ENCODE assay signal across 27 cellular contexts in the genomic region with DNA sequence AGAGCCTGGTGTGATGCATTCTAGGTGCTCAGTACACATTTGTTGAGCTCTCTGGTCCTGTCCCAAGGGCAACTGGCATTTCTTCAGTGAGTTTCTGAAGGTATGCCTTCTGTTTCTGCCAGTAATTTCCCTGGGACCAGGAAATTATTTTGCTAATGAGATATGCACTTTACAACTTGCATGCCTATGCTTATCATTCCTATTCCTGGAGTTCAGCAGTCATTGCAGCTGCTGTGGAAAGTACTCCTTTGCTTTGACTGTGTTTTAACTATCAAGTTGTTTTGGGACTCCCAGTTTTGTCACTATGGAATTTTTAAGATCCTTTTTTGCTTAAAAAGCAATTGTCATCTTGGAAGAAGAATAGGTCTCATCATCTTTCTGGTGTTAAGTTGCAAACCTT.
DNase-seq lines count a peak whose midpoint lies in the region; ATAC-seq, FAIRE-seq and TF ChIP-seq lines count a peak whose summit lies in the region.
"Had no signal": no experiment of that assay in that cellular context is flagged by ENCODE, and none has a peak within 500 bp of the region (broad histone marks: within the 10 kb centered on the region; RNA-seq: fewer than 3 reads in every experiment).

No MANE protein-coding gene starts in this region.

- no peaks in the 10 kb centered on the region for H3K4me1 Mint-ChIP-seq in activated CD4-positive, alpha-beta T cell treated with anti-CD3 and anti-CD28 coated beads for 36 hours
- H3K4me1 Mint-ChIP-seq: CD14-positive monocyte; CD4-positive, alpha-beta memory T cell had no signal

- H3K79me1 ChIP-seq in trophoblast cell (ENCODE audit: low read length), result no peaks in the 10 kb centered on the region

- no peak overlapping the region for H2BK5ac ChIP-seq in trophoblast cell (ENCODE audit: low read depth, low read length, poor library complexity)

- H4K91ac ChIP-seq in trophoblast cell (ENCODE audit: low read depth, low read length), result no peak overlapping the region

- no peak overlapping the region for H2AK5ac ChIP-seq in trophoblast cell (ENCODE audit: low read length)

- H3K23ac ChIP-seq in trophoblast cell (ENCODE audit: low read length), result no peak overlapping the region

- no peak overlapping the region for H3K14ac ChIP-seq in trophoblast cell (ENCODE audit: low read length)

- DNase-seq in bronchial epithelial cell (ENCODE audit: low read depth), result no peak
- peak; percentile 60 for DNase-seq in myocyte (ENCODE audit: low read depth)
- DNase-seq in trophoblast cell, result no peak
- DNase-seq in activated CD4-positive, alpha-beta T cell treated with anti-CD3 and anti-CD28 coated beads for 36 hours, result no peak
- DNase-seq: 8988T; ACHN; BE2C; C1 segment of cervical spinal cord; CD4-positive, alpha-beta memory T cell; CD4-positive, CD25-positive, alpha-beta regulatory T cell; CD8-positive, alpha-beta memory T cell; COR-L47; DMS 273 treated with DMSO at 0.1 percent for 48 hours; DMS153; DMS53; DMS79; DND-41; EL; GDM1 had no signal

- FAIRE-seq in bronchial epithelial cell (lab: Jason Lieb, UNC), result peak; percentile 32
- FAIRE-seq: GM12878, GM12892, GM18507, GM19239 had no signal

- ATAC-seq in GM18907 (IDR thresholded peaks at IDR 0.05; ENCODE audit: unreplicated experiment), result no peak
- ATAC-seq in GM19395 (IDR thresholded peaks at IDR 0.05; ENCODE audit: unreplicated experiment), result no peak
- no peak for ATAC-seq in activated CD4-positive, alpha-beta T cell treated with anti-CD3 and anti-CD28 coated beads for 36 hours
- ATAC-seq: GM12878 had no signal

- no peak overlapping the region for H4K12ac ChIP-seq in trophoblast cell (ENCODE audit: low read depth, low read length)

- peak overlapping the region; percentile 33 for H3K9ac ChIP-seq in trophoblast cell (ENCODE audit: low read length)
- H3K9ac ChIP-seq: BLaER1 had no signal

- no peak overlapping the region for H3K4me3 Mint-ChIP-seq in activated CD4-positive, alpha-beta T cell treated with anti-CD3 and anti-CD28 coated beads for 36 hours
- H3K4me3 Mint-ChIP-seq: CD14-positive monocyte; CD4-positive, alpha-beta memory T cell; CD4-positive, CD25-positive, alpha-beta regulatory T cell; CD8-positive, alpha-beta memory T cell had no signal

- peaks cover 8% of the 10 kb centered on the region for H3K36me3 Mint-ChIP-seq in activated CD4-positive, alpha-beta T cell treated with anti-CD3 and anti-CD28 coated beads for 36 hours (ENCODE audit: low read depth)
- H3K36me3 Mint-ChIP-seq: CD14-positive monocyte had no signal

- no peak overlapping the region for H2AFZ ChIP-seq in trophoblast cell (ENCODE audit: insufficient read depth, low read length, poor library complexity)

- H3K4me3 ChIP-seq in bronchial epithelial cell (ENCODE audit: low read depth, low read length) (no peak overlapping the region), trophoblast cell (ENCODE audit: low read depth, low read length) (no peak overlapping the region)
- H3K4me3 ChIP-seq: BLaER1, GM12878 had no signal

- intact Hi-C loops in activated CD4-positive, alpha-beta T cell treated with anti-CD3 and anti-CD28 coated beads for 36 hours (cut with DNase I, micrococcal nuclease), result no loop called here

- no peak overlapping the region for H3K4ac ChIP-seq in trophoblast cell (ENCODE audit: low read depth, low read length)

- H3K9me3 Mint-ChIP-seq in activated CD4-positive, alpha-beta T cell treated with anti-CD3 and anti-CD28 coated beads for 36 hours (ENCODE audit: low read depth), result peaks cover 8% of the 10 kb centered on the region

- H2BK120ac ChIP-seq in trophoblast cell (ENCODE audit: insufficient read depth, low read length, poor library complexity), result no peak overlapping the region

- H3K18ac ChIP-seq in trophoblast cell (ENCODE audit: low read length), result no peak overlapping the region

- H3K27ac ChIP-seq in trophoblast cell (ENCODE audit: low read depth, low read length), result no peak overlapping the region
- H3K27ac ChIP-seq: BLaER1 had no signal

- H3K36me3 ChIP-seq in bronchial epithelial cell (ENCODE audit: control insufficient read depth, insufficient read depth, low read length), result no peaks in the 10 kb centered on the region
- H3K36me3 ChIP-seq in trophoblast cell (ENCODE audit: control insufficient read depth in 1 of 2, insufficient read depth in 2 of 2, low read length in 2 of 2), result no peaks in the 10 kb centered on the region
- H3K36me3 ChIP-seq: BE2C, BLaER1 had no signal

- POLR2A ChIA-PET in activated CD4-positive, alpha-beta T cell treated with anti-CD3 and anti-CD28 coated beads for 36 hours (lab: Charles Lee), result no interaction called here

- peaks cover 3% of the 10 kb centered on the region for H3K9me3 ChIP-seq in trophoblast cell (ENCODE audit: insufficient read depth, low read depth, low read length)
- H3K9me3 ChIP-seq: BE2C had no signal

- no peak overlapping the region for H3K27ac Mint-ChIP-seq in activated CD4-positive, alpha-beta T cell treated with anti-CD3 and anti-CD28 coated beads for 36 hours
- H3K27ac Mint-ChIP-seq: CD14-positive monocyte; CD4-positive, alpha-beta memory T cell; CD4-positive, CD25-positive, alpha-beta regulatory T cell; CD8-positive, alpha-beta memory T cell had no signal

- CTCF ChIA-PET in activated CD4-positive, alpha-beta T cell treated with anti-CD3 and anti-CD28 coated beads for 36 hours (lab: Charles Lee), result interaction anchor here (1.0 to 1.7 kb wide), 2 partner anchors 11 to 248 kb away, joined by 3 to 5 read pairs; no protein-coding TSS in a partner anchor

- H3K79me2 ChIP-seq in trophoblast cell (ENCODE audit: control insufficient read depth, insufficient read depth, low read length, poor library complexity), result no peaks in the 10 kb centered on the region

- H3K27me3 Mint-ChIP-seq in activated CD4-positive, alpha-beta T cell treated with anti-CD3 and anti-CD28 coated beads for 36 hours, result no peaks in the 10 kb centered on the region
- H3K27me3 Mint-ChIP-seq: CD4-positive, alpha-beta memory T cell; CD4-positive, CD25-positive, alpha-beta regulatory T cell; CD8-positive, alpha-beta memory T cell had no signal

- no peak overlapping the region for H2BK12ac ChIP-seq in trophoblast cell (ENCODE audit: low read length)

- no peak overlapping the region for H3K4me2 ChIP-seq in trophoblast cell (ENCODE audit: low read length)
- H3K4me2 ChIP-seq: BLaER1 had no signal

- no peak overlapping the region for H4K8ac ChIP-seq in trophoblast cell (ENCODE audit: low read depth, low read length)

- TF ChIP-seq CTCF in bronchial epithelial cell (IDR thresholded peaks at IDR 0.05; ENCODE audit: insufficient read depth, low read length, severe bottlenecking), result no peak

- H3K4me1 ChIP-seq in trophoblast cell (ENCODE audit: control insufficient read depth in 1 of 2, insufficient read depth in 2 of 2, low read length in 2 of 2), result no peaks in the 10 kb centered on the region
- H3K4me1 ChIP-seq: BE2C, BLaER1 had no signal

- no peaks in the 10 kb centered on the region for H3K27me3 ChIP-seq in bronchial epithelial cell (ENCODE audit: control insufficient read depth, insufficient read depth, low read length)
- H3K27me3 ChIP-seq in trophoblast cell (ENCODE audit: insufficient read depth, low read length), result no peaks in the 10 kb centered on the region
- H3K27me3 ChIP-seq: BE2C, BLaER1 had no signal
